15 cellular contexts compared by ENCODE assay signal in genomic region chr11:45560153-45560934, GRCh38.
A peak's percentile ranks its signal among the peaks of the same experiment; 100 is the strongest.
DNase-seq lines count a peak whose midpoint lies in the region; ATAC-seq and TF ChIP-seq lines count a peak whose summit lies in the region.
"Had no signal": no experiment of that assay in that cellular context is flagged by ENCODE, and none has a peak within 500 bp of the region (broad histone marks: within the 10 kb centered on the region; RNA-seq: fewer than 3 reads in every experiment).

No MANE protein-coding gene starts in this region.

- peak; percentile 61 for DNase-seq in NCI-H1092 (lab: John Stamatoyannopoulos, UW)
- peak; percentile 45 for DNase-seq in NCI-H2196 treated with DMSO at 0.1 percent for 48 hours (lab: John Stamatoyannopoulos, UW; ENCODE audit: unreplicated experiment)
- peak; percentile 35 for DNase-seq in cerebellum (ENCODE audit: low spot score)
- DNase-seq in psoas muscle: peak; percentile 36 to 78
- no peak for DNase-seq in T1000 (lab: John Stamatoyannopoulos, UW)
- no peak for DNase-seq in HPDE6-E6E7 (ENCODE audit: extremely low spot score)
- DNase-seq in stimulated activated CD4-positive, alpha-beta T cell treated with anti-CD3 and anti-CD28 coated beads, Interleukin-4, amount 100 ng/mL, for 24 hours: no peak
- DNase-seq: adrenal gland, GF-D8, left colon, MG63, RPMI8226, tibial artery had no signal

- TF ChIP-seq CTCF in psoas muscle (IDR thresholded peaks at IDR 0.05): no peak

- H3K4me3 ChIP-seq in psoas muscle: no peak overlapping the region
- H3K4me3 ChIP-seq: adrenal gland, hepatocyte, MG63, tibial artery had no signal

- 15 to 17% (median 16%) methylated on average over 10 of the region's 10 CpGs for WGBS in psoas muscle, 3 donors

- no peaks in the 10 kb centered on the region for H3K36me3 ChIP-seq in psoas muscle (ENCODE audit: insufficient read depth in 1 of 2, low read depth in 1 of 2)
- H3K36me3 ChIP-seq: adrenal gland, MG63, tibial artery had no signal

- peaks cover 13% of the 10 kb centered on the region for H3K4me1 ChIP-seq in psoas muscle
- H3K4me1 ChIP-seq: adrenal gland, tibial artery had no signal

- no peaks in the 10 kb centered on the region for H3K27me3 ChIP-seq in psoas muscle (ENCODE audit: insufficient read depth in 3 of 3, low read length in 2 of 3)
- H3K27me3 ChIP-seq: adrenal gland, MG63 had no signal

- ATAC-seq in psoas muscle: peak; percentile 54 to 89 (median 86)
- ATAC-seq: left colon had no signal

- H3K27ac ChIP-seq in psoas muscle: peak overlapping the region; percentile 55
- H3K27ac ChIP-seq: adrenal gland, epithelial cell of prostate, hepatocyte, tibial artery had no signal

- intact Hi-C loops in psoas muscle (cut with DNase I): no loop called here

- no peaks in the 10 kb centered on the region for H3K9me3 ChIP-seq in psoas muscle
- H3K9me3 ChIP-seq: adrenal gland, MG63, tibial artery had no signal

Comparison
In these comparisons a context has a peak if more than half of its experiments do, and no peak if none do; other contexts are left out.
1. DNase-seq: peak in NCI-H1092 (single experiment), NCI-H2196 treated with DMSO at 0.1 percent for 48 hours (single experiment), cerebellum (single experiment) and psoas muscle (2 of 2); none in T1000 (single experiment), HPDE6-E6E7 (single experiment) and stimulated activated CD4-positive, alpha-beta T cell treated with anti-CD3 and anti-CD28 coated beads, Interleukin-4, amount 100 ng/mL, for 24 hours (single experiment).